In genomic region chr5:6787941-6788340, GRCh38 we compare ENCODE assay signal across 25 cellular contexts.
"Had no signal": no experiment of that assay in that cellular context is flagged by ENCODE, and none has a peak within 500 bp of the region (broad histone marks: within the 10 kb centered on the region; RNA-seq: fewer than 3 reads in every experiment).

No MANE protein-coding gene starts in this region.

- H3K79me2 ChIP-seq: parathyroid adenoma had no signal

- H3K9me3 ChIP-seq: heart left ventricle, left ventricle myocardium inferior, right atrium auricular region, right lobe of liver, testis, thyroid gland, transverse colon, uterus had no signal

- H3K4me3 ChIP-seq: heart left ventricle, left ventricle myocardium inferior, lung, right atrium auricular region, right lobe of liver, smooth muscle cell, testis, thyroid gland, transverse colon, uterus had no signal

- H2AFZ ChIP-seq: parathyroid adenoma had no signal

- H3K27me3 ChIP-seq: right atrium auricular region, right lobe of liver, testis, thyroid gland, uterus had no signal

- H3K27ac Mint-ChIP-seq: immature natural killer cell; mesothelial cell of epicardium; naive B cell; natural killer cell; progenitor cell of endocrine pancreas; stimulated activated memory B cell treated with anti-CD40 and anti-IgM and Interleukin-4, amounts not matched to agents 10 μg/mL and 1 μg/mL and 100 μg/mL, for 72 hours; stimulated activated naive CD8-positive, alpha-beta T cell treated with anti-CD3 and anti-CD28 coated beads, Interleukin-15, amount 100 ng/mL, for 72 hours had no signal

- H3K4me3 Mint-ChIP-seq: immature natural killer cell; mesothelial cell of epicardium; naive B cell; natural killer cell; stimulated activated memory B cell treated with anti-CD40 and anti-IgM and Interleukin-4, amounts not matched to agents 10 μg/mL and 1 μg/mL and 100 μg/mL, for 72 hours; stimulated activated naive CD8-positive, alpha-beta T cell treated with anti-CD3 and anti-CD28 coated beads, Interleukin-15, amount 100 ng/mL, for 72 hours had no signal

- H3K36me3 Mint-ChIP-seq: immature natural killer cell; mesothelial cell of epicardium; naive B cell; natural killer cell; stimulated activated memory B cell treated with anti-CD40 and anti-IgM and Interleukin-4, amounts not matched to agents 10 μg/mL and 1 μg/mL and 100 μg/mL, for 72 hours had no signal

- H3K9ac ChIP-seq: parathyroid adenoma had no signal

- H3K4me1 ChIP-seq: left ventricle myocardium inferior, parathyroid adenoma, right atrium auricular region, thyroid gland, transverse colon, uterus had no signal

- H3K27ac ChIP-seq: heart left ventricle, left ventricle myocardium inferior, parathyroid adenoma, right atrium auricular region, right lobe of liver, testis, thyroid gland, transverse colon, uterus had no signal

- H3K36me3 ChIP-seq: heart left ventricle, left ventricle myocardium inferior, right atrium auricular region, right lobe of liver, thyroid gland, transverse colon, uterus had no signal

- H3K9me3 Mint-ChIP-seq: immature natural killer cell; mesothelial cell of epicardium; natural killer cell; stimulated activated memory B cell treated with anti-CD40 and anti-IgM and Interleukin-4, amounts not matched to agents 10 μg/mL and 1 μg/mL and 100 μg/mL, for 72 hours; stimulated activated naive CD8-positive, alpha-beta T cell treated with anti-CD3 and anti-CD28 coated beads, Interleukin-15, amount 100 ng/mL, for 72 hours had no signal

- DNase-seq: heart left ventricle; hypothalamus; immature natural killer cell; left ventricle myocardium inferior; naive B cell; natural killer cell; nucleus accumbens; right lobe of liver; stimulated activated CD4-positive, alpha-beta T cell treated with anti-CD3 and anti-CD28 coated beads, Interleukin-1b, Interleukin-23, amount 100 ng/mL, for 48 hours; stimulated activated CD4-positive, alpha-beta T cell treated with anti-CD3 and anti-CD28 coated beads, Interleukin-2, amount 100 ng/mL, for 48 hours; stimulated activated CD4-positive, alpha-beta T cell treated with anti-CD3 and anti-CD28 coated beads, Interleukin-4, amount 100 ng/mL, for 4 hours; stimulated activated CD8-positive, alpha-beta memory T cell treated with anti-CD3 and anti-CD28 coated beads, Interleukin-4, amount 100 ng/mL, for 48 hours; stimulated activated naive CD4-positive, alpha-beta T cell treated with Interleukin-2 at 50 U/mL for 16 hours; stimulated activated naive CD8-positive, alpha-beta T cell treated with anti-CD3 and anti-CD28 coated beads, Interleukin-15, amount 100 ng/mL, for 72 hours; testis; thyroid gland; transverse colon; uterus had no signal

- H3K4me1 Mint-ChIP-seq: mesothelial cell of epicardium had no signal
